In genomic region chr17:7408341-7408740, GRCh38 we compare ENCODE assay signal across 20 cellular contexts. TPM values are rescaled to one million over a fixed set of nuclear protein-coding genes. Genes with fewer than 3 reads are reported as not detected.
DNase-seq lines count a peak whose midpoint lies in the region; ATAC-seq, FAIRE-seq and TF ChIP-seq lines count a peak whose summit lies in the region.
"Had no signal": no experiment of that assay in that cellular context is flagged by ENCODE, and none has a peak within 500 bp of the region (broad histone marks: within the 10 kb centered on the region; RNA-seq: fewer than 3 reads in every experiment).

No MANE protein-coding gene starts in this region.

- peaks cover 13% of the 10 kb centered on the region; the same call in 1 of the 2 replicates for H3K4me1 ChIP-seq in ES-I3 (ENCODE audit: insufficient read depth, low read length)
- peaks cover 5% of the 10 kb centered on the region for H3K4me1 ChIP-seq in smooth muscle cell (ENCODE audit: low read depth)

- no peak for ATAC-seq in GM19023 (IDR thresholded peaks at IDR 0.05; ENCODE audit: unreplicated experiment)

- TF ChIP-seq CTCF in smooth muscle cell (IDR thresholded peaks at IDR 0.05; ENCODE audit: borderline replicate concordance, insufficient read depth, poor library complexity, severe bottlenecking), result no peak
- TF ChIP-seq CTCF in D721Med (IDR thresholded peaks at IDR 0.05; ENCODE audit: insufficient read depth, missing control alignments), result no peak

- H2AFZ ChIP-seq in smooth muscle cell (ENCODE audit: low read depth), result no peak overlapping the region
- H2AFZ ChIP-seq: neural progenitor cell had no signal

- H3K27ac ChIP-seq in smooth muscle cell (ENCODE audit: low read depth), result no peak overlapping the region
- H3K27ac ChIP-seq: neural progenitor cell, right atrium auricular region, transverse colon had no signal

- H3K36me3 ChIP-seq in ES-I3 (ENCODE audit: insufficient read depth, low read length) (no peaks in the 10 kb centered on the region), smooth muscle cell (ENCODE audit: low read depth) (no peaks in the 10 kb centered on the region)
- H3K36me3 ChIP-seq: right atrium auricular region, transverse colon had no signal

- no peak overlapping the region for H3K4me2 ChIP-seq in smooth muscle cell

- no peaks in the 10 kb centered on the region for H3K27me3 ChIP-seq in smooth muscle cell (ENCODE audit: low read depth)
- H3K27me3 ChIP-seq: neural progenitor cell, right atrium auricular region had no signal

- WGBS in smooth muscle cell (ENCODE audit: low lambda C conversion rate), result 71% methylated on average over 44 of the region's 49 CpGs

- no peak for FAIRE-seq in D721Med (lab: Jason Lieb, UNC)

- H3K79me2 ChIP-seq in smooth muscle cell (ENCODE audit: low read depth), result no peaks in the 10 kb centered on the region

- no peaks in the 10 kb centered on the region for H3K9me3 ChIP-seq in ES-I3 (ENCODE audit: control insufficient read depth, insufficient read depth, low read length)
- H3K9me3 ChIP-seq in smooth muscle cell (replicated peaks; ENCODE audit: low read depth), result no peaks in the 10 kb centered on the region
- H3K9me3 ChIP-seq: right atrium auricular region, transverse colon had no signal

- H3K4me3 ChIP-seq in iPS-11a (ENCODE audit: low read depth, low read length) (peak overlapping the region; percentile 18), smooth muscle cell (no peak overlapping the region)
- H3K4me3 ChIP-seq: neural progenitor cell, right atrium auricular region, transverse colon had no signal

- H3K9ac ChIP-seq in ES-I3 (ENCODE audit: low read depth, low read length), result peak overlapping the region; percentile 32; the same call in 1 of the 2 replicates
- H3K9ac ChIP-seq in smooth muscle cell (ENCODE audit: low read depth), result no peak overlapping the region
- H3K9ac ChIP-seq: neural progenitor cell had no signal

- DNase-seq in CD1c-positive myeloid dendritic cell (ENCODE audit: extremely low spot score) (peak; percentile 25), iPS-NIHi7 (ENCODE audit: extremely low spot score) (no peak), smooth muscle cell (lab: John Stamatoyannopoulos, UW; ENCODE audit: unreplicated experiment) (no peak), D721Med (ENCODE audit: insufficient read length, low spot score) (no peak)
- peak; percentile 68 for DNase-seq in activated effector memory CD4-positive, alpha-beta T cell treated with anti-CD3 and anti-CD28 coated beads, Interleukin-2, amount 50 U/mL, for 16 hours
- DNase-seq: cortex of kidney, DMS 273 treated with DMSO at 0.1 percent for 48 hours, islet precursor cell, NCI-H226, transverse colon had no signal

- H3F3A ChIP-seq in smooth muscle cell (ENCODE audit: low read depth), result no peaks in the 10 kb centered on the region

- peaks cover 25% of the 10 kb centered on the region for H4K20me1 ChIP-seq in smooth muscle cell (ENCODE audit: low read depth)

RNA-seq across cellular contexts. Expression of gene NLGN2, which starts 0.7 kb away (rescaled TPM):
- 15.1 and 20.9 TPM in 2 replicates for total RNA-seq in smooth muscle cell
- polyA plus RNA-seq in smooth muscle cell, result 10.8 and 11.9 TPM in 2 replicates

RNA-seq across cellular contexts. Expression of gene TMEM256, which starts 4.4 kb away (rescaled TPM):
- 75.6 and 133 TPM in 2 replicates for total RNA-seq in smooth muscle cell
- 87.9 and 90.6 TPM in 2 replicates for polyA plus RNA-seq in smooth muscle cell

RNA-seq across cellular contexts. Expression of gene SPEM1, which starts 11.8 kb away (rescaled TPM):
- not detected in 2 replicates for total RNA-seq in smooth muscle cell
- not detected in 2 replicates for polyA plus RNA-seq in smooth muscle cell
- total RNA-seq: epithelial cell of proximal tubule, glomerular endothelial cell, MCF 10A, right atrium auricular region, RPMI7951, transverse colon had no signal

RNA-seq across cellular contexts. Expression of gene PLSCR3, which starts 14.0 kb away (rescaled TPM):
- 29.3 and 34.7 TPM in 2 replicates for total RNA-seq in smooth muscle cell
- 110 and 122 TPM in 2 replicates for polyA plus RNA-seq in smooth muscle cell

RNA-seq across cellular contexts. Expression of gene SPEM2, which starts 17.1 kb away (rescaled TPM):
- total RNA-seq in smooth muscle cell, result 0.22 TPM in 1 of 2 replicates, not detected in the other
- polyA plus RNA-seq in smooth muscle cell, result 0.56 and 1.0 TPM in 2 replicates
- total RNA-seq: epithelial cell of proximal tubule, glomerular endothelial cell, MCF 10A, mesothelial cell of epicardium, right atrium auricular region, RPMI7951, transverse colon had no signal

Comparison
In these comparisons a context has a peak if more than half of its experiments do, and no peak if none do; other contexts are left out.
1. DNase-seq: peak in CD1c-positive myeloid dendritic cell (single experiment) and activated effector memory CD4-positive, alpha-beta T cell treated with anti-CD3 and anti-CD28 coated beads, Interleukin-2, amount 50 U/mL, for 16 hours (single experiment); none in iPS-NIHi7 (single experiment), smooth muscle cell (single experiment) and D721Med (single experiment).